8 cellular contexts compared by ENCODE assay signal in genomic region chr2:144524190-144524957, GRCh38. TPM values are rescaled to one million over a fixed set of nuclear protein-coding genes. Genes with fewer than 3 reads are reported as not detected.
DNase-seq lines count a peak whose midpoint lies in the region; ATAC-seq and TF ChIP-seq lines count a peak whose summit lies in the region.

No MANE protein-coding gene starts in this region.

- DNase-seq in NCI-H748 (lab: John Stamatoyannopoulos, UW; ENCODE audit: unreplicated experiment) (peak; percentile 71), NCI-H748 treated with DMSO at 0.1 percent for 48 hours (lab: John Stamatoyannopoulos, UW) (no peak), Peyer's patch (peak; percentile 47 to 60 (median 58)), ecto neural progenitor cell (ENCODE audit: low spot score) (peak; percentile 88), medulla oblongata (ENCODE audit: extremely low spot score) (peak; percentile 68), testis (peak; percentile 76)
- no peak for DNase-seq in stimulated activated CD4-positive, alpha-beta T cell treated with anti-CD3 and anti-CD28 coated beads, Interleukin-4, amount 100 ng/mL, for 24 hours

- TF ChIP-seq CTCF in Peyer's patch (IDR thresholded peaks at IDR 0.05) (no peak), testis (IDR thresholded peaks at IDR 0.05) (no peak)

- WGBS in testis, 2 donors: 1% methylated on average over 16 to 36 of the region's 54 CpGs

- H3K27me3 ChIP-seq in Peyer's patch (no peaks in the 10 kb centered on the region), testis (no peaks in the 10 kb centered on the region)

- TF ChIP-seq POLR2A in Peyer's patch (IDR thresholded peaks at IDR 0.05) (no peak), testis (IDR thresholded peaks at IDR 0.05) (no peak)

- no peaks in the 10 kb centered on the region for H3K4me1 ChIP-seq in Peyer's patch
- H3K4me1 ChIP-seq in testis: no peaks in the 10 kb centered on the region

- H3K4me3 ChIP-seq in Peyer's patch (peak overlapping the region; percentile 44 to 62 (median 54)), testis (peak overlapping the region; percentile 65 to 75)

- no peaks in the 10 kb centered on the region for H3K36me3 ChIP-seq in Peyer's patch
- no peaks in the 10 kb centered on the region for H3K36me3 ChIP-seq in testis (ENCODE audit: low read depth, missing control alignments)

- intact Hi-C loops in testis (cut with DNase I; ENCODE audit: low total_unique reads): loop anchor here (10.0 kb wide), 1 partner anchor 1230 kb away; no protein-coding TSS in a partner anchor

- no peak for ATAC-seq in HG03565 (IDR thresholded peaks at IDR 0.05; ENCODE audit: unreplicated experiment)

- H3K27ac ChIP-seq in Peyer's patch (peak overlapping the region; percentile 78 to 89 (median 84)), testis (peak overlapping the region; percentile 99 to 100)

- H3K9me3 ChIP-seq in Peyer's patch (no peaks in the 10 kb centered on the region), testis (no peaks in the 10 kb centered on the region)

RNA-seq across cellular contexts. Expression of gene ZEB2, which starts 4.5 kb away (rescaled TPM):
- total RNA-seq in Peyer's patch (100 to 1,000 TPM in 1 of 4 donors, 10 to 100 TPM in 3; 12.4 to 149 (median 29.9) TPM), testis (10 to 100 TPM; 87.8 to 96.4 TPM)
- polyA plus RNA-seq in testis (ENCODE audit: insufficient read depth, low read depth, low replicate concordance): 38.7 TPM

Comparison
In these comparisons a context has a peak if more than half of its experiments do, and no peak if none do; other contexts are left out.
1. DNase-seq: peak in NCI-H748 (single experiment), Peyer's patch (3 of 3), ecto neural progenitor cell (single experiment), medulla oblongata (single experiment) and testis (single experiment); none in NCI-H748 treated with DMSO at 0.1 percent for 48 hours (single experiment) and stimulated activated CD4-positive, alpha-beta T cell treated with anti-CD3 and anti-CD28 coated beads, Interleukin-4, amount 100 ng/mL, for 24 hours (single experiment).